In genomic region chr2:9739508-9739907, GRCh38 we compare ENCODE assay signal across 8 cellular contexts.
DNase-seq lines count a peak whose midpoint lies in the region; ATAC-seq and TF ChIP-seq lines count a peak whose summit lies in the region.

No MANE protein-coding gene starts in this region.

- TF ChIP-seq CTCF in heart right ventricle (IDR thresholded peaks at IDR 0.05) (no peak), hepatocyte (IDR thresholded peaks at IDR 0.05; ENCODE audit: poor library complexity) (no peak)

- H3K9me3 ChIP-seq in heart right ventricle (peaks cover 0 to 14% (median 5%) of the 10 kb centered on the region in 11 donors), hepatocyte (ENCODE audit: low read depth) (no peaks in the 10 kb centered on the region)

- no peaks in the 10 kb centered on the region for H3K36me3 Mint-ChIP-seq in activated T-cell treated with anti-CD3 and anti-CD28 coated beads, Interleukin-2, amount 50 U/mL, for 24 hours (ENCODE audit: low read depth)

- H3K27me3 ChIP-seq in heart right ventricle (no peaks in the 10 kb centered on the region), hepatocyte (no peaks in the 10 kb centered on the region)

- H3K4me3 ChIP-seq in heart right ventricle, result peak overlapping the region in 9 of 10 donors; percentile 14 to 53 (median 40)
- no peak overlapping the region for H3K4me3 ChIP-seq in hepatocyte

- ATAC-seq in HG03354 (IDR thresholded peaks at IDR 0.05; ENCODE audit: poor library complexity, severe bottlenecking, unreplicated experiment) (peak; percentile 55), heart right ventricle (peak; percentile 86 to 93 (median 90)), HG03045 (IDR thresholded peaks at IDR 0.05; ENCODE audit: unreplicated experiment) (no peak)

- peak overlapping the region; percentile 88 for H3K27ac Mint-ChIP-seq in activated T-cell treated with anti-CD3 and anti-CD28 coated beads, Interleukin-2, amount 50 U/mL, for 24 hours

- peak overlapping the region; percentile 69 for H3K4me3 Mint-ChIP-seq in activated T-cell treated with anti-CD3 and anti-CD28 coated beads, Interleukin-2, amount 50 U/mL, for 24 hours

- intact Hi-C loops in heart right ventricle (cut with DNase I), result loop anchor here in 3 of 10 donors (2.0 to 10.0 kb wide), 3 partner anchors 19 to 107 kb away; partner anchors contain the start of gene YWHAQ (in 2 of the 3)

- H3K9me3 Mint-ChIP-seq in activated T-cell treated with anti-CD3 and anti-CD28 coated beads, Interleukin-2, amount 50 U/mL, for 24 hours, result peaks cover 11% of the 10 kb centered on the region

- peaks cover 9 to 42% (median 28%) of the 10 kb centered on the region in 9 donors for H3K4me1 ChIP-seq in heart right ventricle
- H3K4me1 ChIP-seq in hepatocyte (ENCODE audit: insufficient read depth), result no peaks in the 10 kb centered on the region

- WGBS in heart right ventricle, 2 donors, result 35 to 36% methylated on average over 21 of the region's 21 CpGs
- 90% methylated on average over 21 of the region's 21 CpGs for WGBS in hepatocyte (ENCODE audit: low lambda C conversion rate, missing lambda C conversion rate)

- DNase-seq in activated T-cell treated with anti-CD3 and anti-CD28 coated beads, Interleukin-2, amount 50 U/mL, for 24 hours, result peak; percentile 72
- DNase-seq in heart right ventricle (peak; percentile 86 to 91), hepatocyte (ENCODE audit: low spot score) (no peak), NCI-H2107 (lab: John Stamatoyannopoulos, UW) (no peak), COLO829 (ENCODE audit: low spot score) (no peak)
- DNase-seq in stimulated activated CD8-positive, alpha-beta memory T cell treated with anti-CD3 and anti-CD28 coated beads, Interleukin-7, amount 100 ng/mL, for 4 hours (ENCODE audit: low read depth in 2 of 2), result peak; percentile 26 to 42

- no peaks in the 10 kb centered on the region for H3K27me3 Mint-ChIP-seq in activated T-cell treated with anti-CD3 and anti-CD28 coated beads, Interleukin-2, amount 50 U/mL, for 24 hours

- H2AFZ ChIP-seq in hepatocyte, result no peak overlapping the region

- peak overlapping the region; percentile 70 to 92 (median 88) for H3K27ac ChIP-seq in heart right ventricle
- H3K27ac ChIP-seq in hepatocyte, result no peak overlapping the region

- no peaks in the 10 kb centered on the region for H4K20me1 ChIP-seq in hepatocyte (ENCODE audit: insufficient read depth, poor library complexity, severe bottlenecking)

- H3K36me3 ChIP-seq in heart right ventricle (no peaks in the 10 kb centered on the region), hepatocyte (replicated peaks; ENCODE audit: insufficient read depth, low read depth) (no peaks in the 10 kb centered on the region)

- H3K79me2 ChIP-seq in hepatocyte, result no peaks in the 10 kb centered on the region

- no peak overlapping the region for H3K4me2 ChIP-seq in hepatocyte

- H3K4me1 Mint-ChIP-seq in activated T-cell treated with anti-CD3 and anti-CD28 coated beads, Interleukin-2, amount 50 U/mL, for 24 hours (ENCODE audit: low read depth), result peaks cover 51% of the 10 kb centered on the region

- H3K9me2 ChIP-seq in hepatocyte (replicated peaks; ENCODE audit: insufficient read depth), result no peaks in the 10 kb centered on the region

Comparison
In these comparisons a context has a peak if more than half of its experiments do, and no peak if none do; other contexts are left out.
1. DNase-seq: peak in activated T-cell treated with anti-CD3 and anti-CD28 coated beads, Interleukin-2, amount 50 U/mL, for 24 hours (single experiment), heart right ventricle (2 of 2) and stimulated activated CD8-positive, alpha-beta memory T cell treated with anti-CD3 and anti-CD28 coated beads, Interleukin-7, amount 100 ng/mL, for 4 hours (2 of 2); none in hepatocyte (single experiment), NCI-H2107 (single experiment) and COLO829 (single experiment).